Comparison of ENCODE assay signal across 8 cellular contexts in the genomic region with DNA sequence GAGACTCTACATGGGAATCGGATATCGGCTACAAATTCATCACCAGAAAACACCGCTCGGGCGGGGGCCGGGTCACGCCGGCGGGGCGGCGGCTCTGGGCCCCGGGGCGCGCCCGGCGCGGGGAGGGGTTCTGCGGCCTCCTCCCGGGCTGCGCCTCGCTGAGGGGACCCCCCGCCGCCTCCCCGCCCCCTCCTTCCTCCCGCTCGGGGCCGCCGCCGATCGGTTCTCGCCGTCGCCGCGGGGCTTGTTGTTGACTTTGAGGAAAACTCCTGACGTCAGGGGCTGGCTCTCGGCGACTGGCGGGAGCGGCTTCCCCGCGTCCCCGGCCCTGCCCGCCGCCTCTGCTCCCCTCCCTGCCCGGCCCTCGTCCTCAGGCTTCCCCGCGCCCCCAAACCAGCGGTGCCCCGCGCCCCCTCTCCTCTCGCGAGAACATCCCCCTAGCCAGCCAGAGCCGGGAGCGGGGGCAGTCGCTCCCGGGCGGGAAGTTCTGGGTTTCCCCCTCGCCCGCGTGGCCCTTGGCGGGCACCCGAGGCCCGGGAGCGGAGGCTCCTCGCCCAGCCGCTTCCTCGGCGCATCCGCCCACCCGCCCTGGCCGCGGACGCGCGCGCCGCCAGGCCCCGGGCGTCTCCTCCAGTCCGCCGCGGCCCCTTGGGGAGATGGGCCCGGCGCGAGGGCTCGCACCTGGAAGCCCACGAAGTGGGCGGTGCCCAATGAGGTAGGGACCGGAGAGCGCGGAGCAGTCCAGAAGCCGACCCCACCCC. TPM values are rescaled to one million over a fixed set of nuclear protein-coding genes. Genes with fewer than 3 reads are reported as not detected.
A peak's percentile ranks its signal among the peaks of the same experiment; 100 is the strongest.
DNase-seq lines count a peak whose midpoint lies in the region; ATAC-seq, FAIRE-seq and TF ChIP-seq lines count a peak whose summit lies in the region.

No MANE protein-coding gene starts in this region.

- no peak for FAIRE-seq in RCC 7860 (lab: Jason Lieb, UNC)

- peak overlapping the region; percentile 97 for H3K27ac ChIP-seq in HUES64 (ENCODE audit: low read depth, low read length)

- peaks cover 25% of the 10 kb centered on the region for H3K4me1 Mint-ChIP-seq in neural crest cell
- H3K4me1 Mint-ChIP-seq in stimulated activated naive CD8-positive, alpha-beta T cell treated with anti-CD3 and anti-CD28 coated beads, Interleukin-15, amount 100 ng/mL, for 72 hours: peaks cover 27% of the 10 kb centered on the region

- peaks cover 16% of the 10 kb centered on the region for H3K27me3 Mint-ChIP-seq in neural crest cell (ENCODE audit: low read depth)
- no peaks in the 10 kb centered on the region for H3K27me3 Mint-ChIP-seq in stimulated activated naive CD8-positive, alpha-beta T cell treated with anti-CD3 and anti-CD28 coated beads, Interleukin-15, amount 100 ng/mL, for 72 hours

- H3K27ac Mint-ChIP-seq in neural crest cell (ENCODE audit: unreplicated experiment): peak overlapping the region; percentile 83
- H3K27ac Mint-ChIP-seq in stimulated activated naive CD8-positive, alpha-beta T cell treated with anti-CD3 and anti-CD28 coated beads, Interleukin-15, amount 100 ng/mL, for 72 hours: peak overlapping the region; percentile 86 to 89

- peak; percentile 55 for ATAC-seq in GM21447 (IDR thresholded peaks at IDR 0.05; ENCODE audit: unreplicated experiment)
- ATAC-seq in stimulated activated naive CD8-positive, alpha-beta T cell treated with anti-CD3 and anti-CD28 coated beads, Interleukin-15, amount 100 ng/mL, for 72 hours: peak; percentile 76

- peak overlapping the region; percentile 96 for H3K4me3 Mint-ChIP-seq in neural crest cell
- H3K4me3 Mint-ChIP-seq in stimulated activated naive CD8-positive, alpha-beta T cell treated with anti-CD3 and anti-CD28 coated beads, Interleukin-15, amount 100 ng/mL, for 72 hours: peak overlapping the region; percentile 83 to 86

- under 1% methylated on average over 93 of the region's 94 CpGs for WGBS in HUES64

- H3K9ac ChIP-seq in HUES64 (ENCODE audit: low read depth, low read length): peak overlapping the region; percentile 91

- 0 out of 2 replicates have a peak, but pooled peaks cover 3% of the 10 kb centered on the region for H3K9me3 ChIP-seq in HUES64 (ENCODE audit: insufficient read depth, low read depth, low read length)

- H3K36me3 ChIP-seq in HUES64 (ENCODE audit: insufficient read depth, low read length): no peaks in the 10 kb centered on the region

- H3K4me3 ChIP-seq in HUES64 (ENCODE audit: low read length) (peak overlapping the region; percentile 79), fibroblast of villous mesenchyme (ENCODE audit: low read depth, low read length) (peak overlapping the region; percentile 71)

- H3K4me1 ChIP-seq in HUES64 (ENCODE audit: insufficient read depth, low read length): peaks cover 18% of the 10 kb centered on the region

- H3K9me3 Mint-ChIP-seq in neural crest cell: no peaks in the 10 kb centered on the region
- H3K9me3 Mint-ChIP-seq in stimulated activated naive CD8-positive, alpha-beta T cell treated with anti-CD3 and anti-CD28 coated beads, Interleukin-15, amount 100 ng/mL, for 72 hours: no peaks in the 10 kb centered on the region

- no peaks in the 10 kb centered on the region for H3K36me3 Mint-ChIP-seq in neural crest cell (ENCODE audit: low read depth)

- no peak for TF ChIP-seq CTCF in fibroblast of villous mesenchyme (IDR thresholded peaks at IDR 0.05; ENCODE audit: insufficient read depth, low read depth, low read length)
- TF ChIP-seq CTCF in neural crest cell (conservative IDR thresholded peaks at IDR 0.05): no peak

- peak; percentile 38 for DNase-seq in DMS114 treated with DMSO at 0.1 percent for 48 hours (lab: John Stamatoyannopoulos, UW; ENCODE audit: unreplicated experiment)
- DNase-seq in RCC 7860 (ENCODE audit: low spot score): peak; percentile 79
- peak; percentile 77 for DNase-seq in activated gamma-delta T cell (lab: John Stamatoyannopoulos, UW)
- DNase-seq in fibroblast of villous mesenchyme (ENCODE audit: low read depth): peak; percentile 75
- DNase-seq in neural crest cell (ENCODE audit: low read depth, low spot score): peak; percentile 74
- DNase-seq in stimulated activated naive CD8-positive, alpha-beta T cell treated with anti-CD3 and anti-CD28 coated beads, Interleukin-15, amount 100 ng/mL, for 72 hours: peak; percentile 86 to 88

- peaks cover 12% of the 10 kb centered on the region; the same call in 1 of the 2 replicates for H3K27me3 ChIP-seq in HUES64 (ENCODE audit: insufficient read depth, low read length)

RNA-seq across cellular contexts. Expression of a gene that starts 0.5 kb away (rescaled TPM):
- 8.5 TPM for polyA plus RNA-seq in HUES64 (2013, experiment 1 of 2)
- polyA plus RNA-seq in HUES64 (2013, experiment 2 of 2): 12.1 TPM
- total RNA-seq in fibroblast of villous mesenchyme (36.4 and 38.0 TPM in 2 replicates), neural crest cell (38.2 and 41.3 TPM in 2 replicates)

Comparison
In these comparisons a context has a peak if more than half of its experiments do, and no peak if none do; other contexts are left out.
1. Peak in every context shown above with its lines: DNase-seq, ATAC-seq, H3K4me3 ChIP-seq and H3K27ac ChIP-seq.